8 cellular contexts compared by ENCODE assay signal in genomic region chr17:27473748-27474609, GRCh38. TPM values are rescaled to one million over a fixed set of nuclear protein-coding genes. Genes with fewer than 3 reads are reported as not detected.
A peak's percentile ranks its signal among the peaks of the same experiment; 100 is the strongest.
DNase-seq lines count a peak whose midpoint lies in the region; ATAC-seq, FAIRE-seq and TF ChIP-seq lines count a peak whose summit lies in the region.

No MANE protein-coding gene starts in this region.

- H3K4me3 Mint-ChIP-seq in activated naive CD8-positive, alpha-beta T cell treated with anti-CD3 and anti-CD28 coated beads for 36 hours: peak overlapping the region; percentile 56
- H3K4me3 Mint-ChIP-seq in natural killer cell: peak overlapping the region; percentile 81

- TF ChIP-seq CTCF in natural killer cell (IDR thresholded peaks at IDR 0.05) (no peak), RWPE1 (conservative IDR thresholded peaks at IDR 0.05; ENCODE audit: low read depth) (no peak)

- H3K27me3 Mint-ChIP-seq in activated naive CD8-positive, alpha-beta T cell treated with anti-CD3 and anti-CD28 coated beads for 36 hours: no peaks in the 10 kb centered on the region
- H3K27me3 Mint-ChIP-seq in natural killer cell (ENCODE audit: low read depth in 2 of 2): no peaks in the 10 kb centered on the region

- peaks cover 39% of the 10 kb centered on the region for H3K36me3 Mint-ChIP-seq in activated naive CD8-positive, alpha-beta T cell treated with anti-CD3 and anti-CD28 coated beads for 36 hours
- no peaks in the 10 kb centered on the region for H3K36me3 Mint-ChIP-seq in natural killer cell

- ATAC-seq in GM18498 (IDR thresholded peaks at IDR 0.05; ENCODE audit: unreplicated experiment) (peak; percentile 38), HG02884 (IDR thresholded peaks at IDR 0.05; ENCODE audit: unreplicated experiment) (peak; percentile 18), natural killer cell (peak; percentile 55 to 76 (median 74)), GM21786 (IDR thresholded peaks at IDR 0.05; ENCODE audit: unreplicated experiment) (no peak)

- no peak for FAIRE-seq in RCC 7860 (lab: Jason Lieb, UNC)

- H3K27ac Mint-ChIP-seq in activated naive CD8-positive, alpha-beta T cell treated with anti-CD3 and anti-CD28 coated beads for 36 hours: peak overlapping the region; percentile 99
- peak overlapping the region; percentile 91 to 96 for H3K27ac Mint-ChIP-seq in natural killer cell

- no peak overlapping the region for H3K27ac ChIP-seq in RWPE1

- H3K4me1 Mint-ChIP-seq in activated naive CD8-positive, alpha-beta T cell treated with anti-CD3 and anti-CD28 coated beads for 36 hours: peaks cover 86% of the 10 kb centered on the region
- peaks cover 69 to 72% of the 10 kb centered on the region in 2 donors for H3K4me1 Mint-ChIP-seq in natural killer cell

- intact Hi-C loops in natural killer cell (cut with micrococcal nuclease): loop anchor here (1.0 to 5.0 kb wide), 3 partner anchors 17 to 93 kb away; no protein-coding TSS in a partner anchor

- POLR2A ChIA-PET in RWPE1 (lab: Yijun Ruan, JAX; ENCODE audit: low non-redundant PET): no interaction called here

- CTCF ChIA-PET in RWPE1 (lab: Yijun Ruan, JAX): no interaction called here

- DNase-seq in SKM-1 (lab: John Stamatoyannopoulos, UW; ENCODE audit: unreplicated experiment) (peak; percentile 72), natural killer cell (peak; percentile 51), RCC 7860 (ENCODE audit: low spot score) (no peak), RWPE1 (ENCODE audit: low spot score) (no peak)
- peak; percentile 85 for DNase-seq in activated naive CD8-positive, alpha-beta T cell treated with anti-CD3 and anti-CD28 coated beads for 36 hours

- no peaks in the 10 kb centered on the region for H3K9me3 Mint-ChIP-seq in activated naive CD8-positive, alpha-beta T cell treated with anti-CD3 and anti-CD28 coated beads for 36 hours
- no peaks in the 10 kb centered on the region for H3K9me3 Mint-ChIP-seq in natural killer cell

RNA-seq across cellular contexts. Expression of gene KSR1, which starts 17.7 kb away (rescaled TPM):
- total RNA-seq in activated naive CD8-positive, alpha-beta T cell treated with anti-CD3 and anti-CD28 coated beads for 36 hours: 10 to 100 TPM; 58.9 to 62.5 TPM
- 10 to 100 TPM; 46.4 to 63.1 (median 59.2) TPM for total RNA-seq in natural killer cell

Comparison
In these comparisons a context has a peak if more than half of its experiments do, and no peak if none do; other contexts are left out.
1. DNase-seq: peak in SKM-1 (single experiment), activated naive CD8-positive, alpha-beta T cell treated with anti-CD3 and anti-CD28 coated beads for 36 hours (single experiment) and natural killer cell (single experiment); none in RCC 7860 (single experiment) and RWPE1 (single experiment).